Comparison of ENCODE assay signal across 17 cellular contexts in genomic region chr9:138073808-138074207, GRCh38.
DNase-seq lines count a peak whose midpoint lies in the region; ATAC-seq and TF ChIP-seq lines count a peak whose summit lies in the region.
"Had no signal": no experiment of that assay in that cellular context is flagged by ENCODE, and none has a peak within 500 bp of the region (broad histone marks: within the 10 kb centered on the region; RNA-seq: fewer than 3 reads in every experiment).

No MANE protein-coding gene starts in this region.

- no peak overlapping the region for H3K27ac Mint-ChIP-seq in osteocyte (ENCODE audit: unreplicated experiment)
- H3K27ac Mint-ChIP-seq: CD4-positive, alpha-beta T cell had no signal

- H3K27ac ChIP-seq in SK-N-SH (ENCODE audit: low read depth in 2 of 2, low read length in 1 of 2), result no peak overlapping the region
- peak overlapping the region in 32 of 59 donors; percentile 10 to 81 (median 50) for H3K27ac ChIP-seq in dorsolateral prefrontal cortex
- H3K27ac ChIP-seq: 22Rv1 had no signal

- H3K4me3 Mint-ChIP-seq in osteocyte (ENCODE audit: unreplicated experiment), result no peak overlapping the region
- H3K4me3 Mint-ChIP-seq: CD4-positive, alpha-beta T cell had no signal

- no peak for TF ChIP-seq EP300 in SK-N-SH (IDR thresholded peaks at IDR 0.05; ENCODE audit: borderline replicate concordance in 1 of 2, low read depth in 1 of 2, low read length in 1 of 2)

- H3K4me1 Mint-ChIP-seq in osteocyte (ENCODE audit: unreplicated experiment), result no peaks in the 10 kb centered on the region

- H3K9me3 ChIP-seq in SK-N-SH, result no peaks in the 10 kb centered on the region
- H3K9me3 ChIP-seq: BE2C, HAP-1 had no signal

- TF ChIP-seq RAD21 in SK-N-SH (IDR thresholded peaks at IDR 0.05; ENCODE audit: low read length), result no peak

- H3K4me1 ChIP-seq in SK-N-SH (ENCODE audit: control insufficient read depth in 1 of 2, insufficient read depth in 2 of 2, low read depth in 1 of 2, low read length in 1 of 2), result peaks cover 0 to 12% of the 10 kb centered on the region in 2 experiments; a peak in 2 of 4 replicates
- H3K4me1 ChIP-seq: BE2C, HAP-1 had no signal

- DNase-seq in SK-N-SH, result peak; percentile 12
- DNase-seq in D341Med (ENCODE audit: low spot score), result peak; percentile 37
- peak in 3 of 10 donors; percentile 18 to 27 (median 23) for DNase-seq in dorsolateral prefrontal cortex
- DNase-seq in osteocyte (ENCODE audit: extremely low spot score, unreplicated experiment), result peak; percentile 63
- DNase-seq in NCI-H526 (lab: John Stamatoyannopoulos, UW), result no peak
- DNase-seq in NK-92 (lab: John Stamatoyannopoulos, UW; ENCODE audit: unreplicated experiment), result no peak
- DNase-seq in SKM-1 (lab: John Stamatoyannopoulos, UW; ENCODE audit: unreplicated experiment), result no peak
- DNase-seq: BE2C; IMR-90; NCI-H1417 treated with DMSO at 0.1 percent for 48 hours; NCI-H1930; NCI-H69; NK-92 treated with Interleukin-12 subunit alpha and Interleukin-12 subunit beta, amount 100 ng/mL, for 24 hours had no signal

- no peaks in the 10 kb centered on the region for H3K9me2 ChIP-seq in SK-N-SH

- H3K27me3 ChIP-seq in SK-N-SH (ENCODE audit: insufficient read depth) (no peaks in the 10 kb centered on the region), dorsolateral prefrontal cortex (peaks cover 0 to 2% (median 0%) of the 10 kb centered on the region in 45 donors)
- H3K27me3 ChIP-seq: BE2C had no signal

- no peaks in the 10 kb centered on the region for H3K27me3 Mint-ChIP-seq in osteocyte (ENCODE audit: unreplicated experiment)

- TF ChIP-seq CTCF in SK-N-SH (IDR thresholded peaks at IDR 0.05) (no peak), dorsolateral prefrontal cortex (IDR thresholded peaks at IDR 0.05 in 54 of 56, conservative IDR thresholded peaks at IDR 0.05 in 2 of 56; ENCODE audit: low read depth in 1 of 56, partially characterized antibody in 56 of 56) (no peak), osteocyte (IDR thresholded peaks at IDR 0.05) (no peak)

- no peaks in the 10 kb centered on the region for H4K20me1 ChIP-seq in SK-N-SH (ENCODE audit: insufficient read depth)

- peaks cover 3% of the 10 kb centered on the region for H3K36me3 Mint-ChIP-seq in osteocyte (ENCODE audit: unreplicated experiment)

- H3K36me3 ChIP-seq in SK-N-SH (replicated peaks in 1 of 2; ENCODE audit: control insufficient read depth in 1 of 2, insufficient read depth in 2 of 2, low read length in 1 of 2), result no peaks in the 10 kb centered on the region
- H3K36me3 ChIP-seq: BE2C, HAP-1 had no signal

- H3K79me2 ChIP-seq in SK-N-SH (ENCODE audit: insufficient read depth), result no peaks in the 10 kb centered on the region

- H3K9ac ChIP-seq in SK-N-SH, result no peak overlapping the region

- WGBS in SK-N-SH (ENCODE audit: low lambda C conversion rate), result 71% methylated on average over 7 of the region's 12 CpGs

- POLR2A ChIA-PET in SK-N-SH (lab: Yijun Ruan, JAX), result no interaction called here

- no peaks in the 10 kb centered on the region for H3F3A ChIP-seq in SK-N-SH (replicated peaks; ENCODE audit: insufficient read depth)

- H3K4me3 ChIP-seq in SK-N-SH (ENCODE audit: low read depth in 2 of 2, low read length in 1 of 2) (no peak overlapping the region), dorsolateral prefrontal cortex (no peak overlapping the region)
- H3K4me3 ChIP-seq: HAP-1 had no signal

- no peak for ATAC-seq in SK-N-SH treated with all-trans-retinoic acid at 6 μM for 48 hours

- peaks cover 18% of the 10 kb centered on the region for H3K9me3 Mint-ChIP-seq in osteocyte (ENCODE audit: unreplicated experiment)
- H3K9me3 Mint-ChIP-seq: CD4-positive, alpha-beta T cell had no signal

- CTCF ChIA-PET in SK-N-SH (lab: Yijun Ruan, JAX), result no interaction called here

- H2AFZ ChIP-seq in SK-N-SH (ENCODE audit: low read depth), result no peak overlapping the region

- H3K4me2 ChIP-seq in SK-N-SH, result no peak overlapping the region

- intact Hi-C loops in dorsolateral prefrontal cortex (cut with DNase I), result no loop called here

TF ChIP-seq in SK-N-SH, 30 proteins besides CTCF, POLR2A, EP300 and RAD21 (continues in another document):
- TF ChIP-seq ELF1 (IDR thresholded peaks at IDR 0.05) (no peak), ZBTB33 (IDR thresholded peaks at IDR 0.05; ENCODE audit: borderline replicate concordance, low read depth) (no peak), POLR2AphosphoS5 (IDR thresholded peaks at IDR 0.05; ENCODE audit: low read depth, low read length) (no peak), NFIC (IDR thresholded peaks at IDR 0.05; ENCODE audit: borderline replicate concordance) (no peak), USF2 (IDR thresholded peaks at IDR 0.05; ENCODE audit: borderline replicate concordance, low read depth, low read length) (no peak), RFX5 (IDR thresholded peaks at IDR 0.05; ENCODE audit: low read length) (no peak)
- TF ChIP-seq, protein P1, sequence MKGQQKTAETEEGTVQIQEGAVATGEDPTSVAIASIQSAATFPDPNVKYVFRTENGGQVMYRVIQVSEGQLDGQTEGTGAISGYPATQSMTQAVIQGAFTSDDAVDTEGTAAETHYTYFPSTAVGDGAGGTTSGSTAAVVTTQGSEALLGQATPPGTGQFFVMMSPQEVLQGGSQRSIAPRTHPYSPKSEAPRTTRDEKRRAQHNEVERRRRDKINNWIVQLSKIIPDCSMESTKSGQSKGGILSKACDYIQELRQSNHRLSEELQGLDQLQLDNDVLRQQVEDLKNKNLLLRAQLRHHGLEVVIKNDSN (IDR thresholded peaks at IDR 0.05; ENCODE audit: borderline replicate concordance, low read depth), result no peak

TF ChIP-seq in SK-N-SH treated with all-trans-retinoic acid at 6 μM for 48 hours, 23 proteins besides CTCF, POLR2A, EP300 and RAD21:
- no peak for TF ChIP-seq TOX (CRISPR knock-in tag; IDR thresholded peaks at IDR 0.05; ENCODE audit: borderline replicate concordance)
- no peak for TF ChIP-seq ARNTL (CRISPR knock-in tag; IDR thresholded peaks at IDR 0.05; ENCODE audit: borderline replicate concordance, low read depth)
TF ChIP-seq in SK-N-SH treated with all-trans-retinoic acid at 6 μM for 48 hours: peak in this region for 0.

Comparison
In these comparisons a context has a peak if more than half of its experiments do, and no peak if none do; other contexts are left out.
1. DNase-seq: peak in SK-N-SH (single experiment), D341Med (single experiment) and osteocyte (single experiment); none in NCI-H526 (0 of 2), NK-92 (single experiment) and SKM-1 (single experiment).
2. H3K27ac ChIP-seq: peak in dorsolateral prefrontal cortex (32 of 59); none in SK-N-SH (0 of 2).